Comparison of ENCODE assay signal across 11 cellular contexts in genomic region chr5:137696481-137696880, GRCh38. TPM values are rescaled to one million over a fixed set of nuclear protein-coding genes. Genes with fewer than 3 reads are reported as not detected.
DNase-seq lines count a peak whose midpoint lies in the region; ATAC-seq lines count a peak whose summit lies in the region.
"Had no signal": no experiment of that assay in that cellular context is flagged by ENCODE, and none has a peak within 500 bp of the region (broad histone marks: within the 10 kb centered on the region; RNA-seq: fewer than 3 reads in every experiment).

No MANE protein-coding gene starts in this region.

- peak overlapping the region; percentile 86 for H3K27ac Mint-ChIP-seq in activated T-helper 17 cell treated with anti-CD3 and anti-CD28 coated beads, Interleukin-2, amount 50 U/mL, for 72 hours
- H3K27ac Mint-ChIP-seq in stimulated activated memory B cell treated with anti-CD40 and anti-IgM and Interleukin-4, amounts not matched to agents 10 μg/mL and 1 μg/mL and 100 μg/mL, for 72 hours, result peak overlapping the region; percentile 65

- H3K27me3 Mint-ChIP-seq in activated T-helper 17 cell treated with anti-CD3 and anti-CD28 coated beads, Interleukin-2, amount 50 U/mL, for 72 hours, result no peaks in the 10 kb centered on the region
- no peaks in the 10 kb centered on the region for H3K27me3 Mint-ChIP-seq in stimulated activated memory B cell treated with anti-CD40 and anti-IgM and Interleukin-4, amounts not matched to agents 10 μg/mL and 1 μg/mL and 100 μg/mL, for 72 hours

- DNase-seq in activated T-cell treated with anti-CD3 and anti-CD28 coated beads for 48 hours (ENCODE audit: low read depth) (peak; percentile 38), activated T-cell treated with anti-CD3 and anti-CD28 coated beads for 4 hours (no peak), iris pigment epithelial cell (ENCODE audit: low read depth) (peak; percentile 37), ecto neural progenitor cell (ENCODE audit: low spot score) (no peak), NCI-H524 (lab: John Stamatoyannopoulos, UW) (no peak)
- DNase-seq: anterior cingulate cortex, NCI-H1105, ovary had no signal

- H3K4me1 Mint-ChIP-seq in activated T-helper 17 cell treated with anti-CD3 and anti-CD28 coated beads, Interleukin-2, amount 50 U/mL, for 72 hours, result peaks cover 47% of the 10 kb centered on the region
- peaks cover 14% of the 10 kb centered on the region for H3K4me1 Mint-ChIP-seq in stimulated activated memory B cell treated with anti-CD40 and anti-IgM and Interleukin-4, amounts not matched to agents 10 μg/mL and 1 μg/mL and 100 μg/mL, for 72 hours

- peak; percentile 99 for ATAC-seq in activated T-helper 17 cell treated with anti-CD3 and anti-CD28 coated beads, Interleukin-2, amount 50 U/mL, for 72 hours (replicated peaks)
- no peak for ATAC-seq in stimulated activated memory B cell treated with anti-CD40 and anti-IgM and Interleukin-4, amounts not matched to agents 10 μg/mL and 1 μg/mL and 100 μg/mL, for 72 hours
- ATAC-seq in GM21723 (IDR thresholded peaks at IDR 0.05; ENCODE audit: unreplicated experiment), result no peak

- H3K4me3 Mint-ChIP-seq in activated T-helper 17 cell treated with anti-CD3 and anti-CD28 coated beads, Interleukin-2, amount 50 U/mL, for 72 hours, result peak overlapping the region; percentile 76
- no peak overlapping the region for H3K4me3 Mint-ChIP-seq in stimulated activated memory B cell treated with anti-CD40 and anti-IgM and Interleukin-4, amounts not matched to agents 10 μg/mL and 1 μg/mL and 100 μg/mL, for 72 hours

- no peaks in the 10 kb centered on the region for H3K9me3 Mint-ChIP-seq in activated T-helper 17 cell treated with anti-CD3 and anti-CD28 coated beads, Interleukin-2, amount 50 U/mL, for 72 hours
- H3K9me3 Mint-ChIP-seq in stimulated activated memory B cell treated with anti-CD40 and anti-IgM and Interleukin-4, amounts not matched to agents 10 μg/mL and 1 μg/mL and 100 μg/mL, for 72 hours, result no peaks in the 10 kb centered on the region

- peaks cover 20% of the 10 kb centered on the region for H3K36me3 Mint-ChIP-seq in activated T-helper 17 cell treated with anti-CD3 and anti-CD28 coated beads, Interleukin-2, amount 50 U/mL, for 72 hours (ENCODE audit: low read depth)
- H3K36me3 Mint-ChIP-seq in stimulated activated memory B cell treated with anti-CD40 and anti-IgM and Interleukin-4, amounts not matched to agents 10 μg/mL and 1 μg/mL and 100 μg/mL, for 72 hours, result peaks cover 12% of the 10 kb centered on the region

RNA-seq across cellular contexts. Expression of gene KLHL3, which starts 39.4 kb away (rescaled TPM):
- 1 to 10 TPM; 5.3 to 9.5 TPM for total RNA-seq in activated T-helper 17 cell treated with anti-CD3 and anti-CD28 coated beads, Interleukin-2, amount 50 U/mL, for 72 hours

RNA-seq across cellular contexts. Expression of gene HNRNPA0, which starts 57.7 kb away (rescaled TPM):
- total RNA-seq in activated T-helper 17 cell treated with anti-CD3 and anti-CD28 coated beads, Interleukin-2, amount 50 U/mL, for 72 hours, result 10 to 100 TPM; 30.0 to 35.5 TPM

Comparison
In these comparisons a context has a peak if more than half of its experiments do, and no peak if none do; other contexts are left out.
1. DNase-seq: peak in activated T-cell treated with anti-CD3 and anti-CD28 coated beads for 48 hours (single experiment) and iris pigment epithelial cell (single experiment); none in activated T-cell treated with anti-CD3 and anti-CD28 coated beads for 4 hours (single experiment), ecto neural progenitor cell (single experiment) and NCI-H524 (0 of 2).